Comparison of ENCODE assay signal across 30 cellular contexts in the genomic region with DNA sequence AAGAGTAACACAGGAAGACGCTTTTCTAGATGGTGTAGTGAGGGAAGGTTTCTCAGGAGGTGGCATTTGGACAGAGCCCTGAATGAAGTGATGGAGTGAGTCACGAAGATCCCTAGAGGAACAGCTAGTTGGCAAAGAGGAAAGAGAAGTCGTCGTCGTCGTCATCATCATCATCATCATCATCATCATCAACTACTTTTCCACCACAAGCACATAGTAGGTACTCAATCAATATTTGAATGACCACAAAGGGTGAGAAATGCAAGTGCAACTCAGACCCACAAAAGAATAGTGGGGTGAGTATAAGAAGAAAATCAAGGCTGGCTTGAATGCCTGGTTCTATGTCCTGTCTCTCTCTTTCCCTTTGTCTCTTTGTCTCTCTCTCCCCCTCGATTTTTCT. TPM values are rescaled to one million over a fixed set of nuclear protein-coding genes. Genes with fewer than 3 reads are reported as not detected.
"Had no signal": no experiment of that assay in that cellular context is flagged by ENCODE, and none has a peak within 500 bp of the region (broad histone marks: within the 10 kb centered on the region; RNA-seq: fewer than 3 reads in every experiment).

No MANE protein-coding gene starts in this region.

- H3K27me3 ChIP-seq: stomach, suprapubic skin, testis, thyroid gland, tibial artery, tibial nerve, transverse colon, upper lobe of left lung, upper lobe of right lung, uterus, vagina had no signal

- H3K4me3 ChIP-seq: stomach, suprapubic skin, testis, thoracic aorta, thyroid gland, tibial artery, tibial nerve, transverse colon, upper lobe of left lung, upper lobe of right lung, uterus, vagina had no signal

- H3K9me3 ChIP-seq: stomach, suprapubic skin, testis, thoracic aorta, thyroid gland, tibial artery, tibial nerve, transverse colon, upper lobe of left lung, upper lobe of right lung, uterus, vagina had no signal

- DNase-seq: stimulated activated CD4-positive, alpha-beta T cell treated with anti-CD3 and anti-CD28 coated beads, Interleukin-2, amount 100 ng/mL, for 48 hours; stimulated activated CD4-positive, alpha-beta T cell treated with anti-CD3 and anti-CD28 coated beads, Interleukin-4, amount 100 ng/mL, for 1 hour; stimulated activated CD4-positive, alpha-beta T cell treated with anti-CD3 and anti-CD28 coated beads, Interleukin-4, amount 100 ng/mL, for 24 hours; stimulated activated CD4-positive, alpha-beta T cell treated with anti-CD3 and anti-CD28 coated beads, Interleukin-4, amount 100 ng/mL, for 4 hours; stimulated activated CD8-positive, alpha-beta memory T cell treated with anti-CD3 and anti-CD28 coated beads, Interleukin-4, amount 100 ng/mL, for 48 hours; stimulated activated naive B cell treated with anti-CD40 and anti-IgM and Interleukin-4, amounts not matched to agents 10 μg/mL and 1 μg/mL and 100 μg/mL, for 72 hours; stimulated activated naive CD4-positive, alpha-beta T cell; stimulated activated naive CD4-positive, alpha-beta T cell treated with Interleukin-2 at 50 U/mL for 16 hours; stimulated activated naive CD8-positive, alpha-beta T cell treated with anti-CD3 and anti-CD28 coated beads, Interleukin-15, amount 100 ng/mL, for 72 hours; stimulated activated naive CD8-positive, alpha-beta T cell treated with anti-CD3 and anti-CD28 coated beads, Interleukin-15, Interleukin-2, amounts not matched to agents 100 U/mL and 50 U/mL, for 24 hours; stomach; substantia nigra; testis; thyroid gland; tibial artery; transverse colon; trophoblast cell; upper lobe of left lung; upper lobe of right lung; uterus had no signal

- ATAC-seq: stimulated activated effector memory CD8-positive, alpha-beta T cell treated with anti-CD3 and anti-CD28 coated beads, Interleukin-12 subunit alpha, Interleukin-12 subunit beta, amount 100 ng/mL, for 72 hours; stimulated activated memory B cell treated with anti-CD40 and anti-IgM and Interleukin-4, amounts not matched to agents 10 μg/mL and 1 μg/mL and 100 μg/mL, for 72 hours; stimulated activated naive B cell treated with anti-CD40 and anti-IgM and Interleukin-4, amounts not matched to agents 10 μg/mL and 1 μg/mL and 100 μg/mL, for 72 hours; stimulated activated naive CD8-positive, alpha-beta T cell treated with anti-CD3 and anti-CD28 coated beads, Interleukin-15, amount 100 ng/mL, for 72 hours; stimulated activated naive CD8-positive, alpha-beta T cell treated with anti-CD3 and anti-CD28 coated beads, Interleukin-15, Interleukin-2, amounts not matched to agents 100 U/mL and 50 U/mL, for 24 hours; upper lobe of right lung had no signal

- H3K27ac ChIP-seq: stomach, suprapubic skin, testis, thoracic aorta, thyroid gland, tibial artery, tibial nerve, transverse colon, upper lobe of left lung, upper lobe of right lung, uterus, vagina had no signal

- H3K4me1 ChIP-seq: stomach, suprapubic skin, testis, thyroid gland, tibial artery, transverse colon, upper lobe of left lung, upper lobe of right lung, uterus, vagina had no signal

- H3K36me3 ChIP-seq: stomach, suprapubic skin, thoracic aorta, thyroid gland, tibial artery, tibial nerve, transverse colon, upper lobe of left lung, upper lobe of right lung, uterus, vagina had no signal

RNA-seq across cellular contexts. Expression of a gene that starts 28.3 kb away (rescaled TPM):
- total RNA-seq: stomach, subcutaneous adipose tissue, suprapubic skin, temporal lobe, thoracic aorta, thyroid gland, tibial nerve, transverse colon, upper lobe of left lung, ureter, urinary bladder, uterus, vagina had no signal
- polyA plus RNA-seq: stomach, urinary bladder had no signal
